In genomic region chr4:26217429-26217828, GRCh38 we compare ENCODE assay signal across 1 cellular context.
TF ChIP-seq lines count a peak whose summit lies in the region.

No MANE protein-coding gene starts in this region.

TF ChIP-seq in IMR-90, 13 proteins besides CTCF, POLR2A, EP300 and RAD21 (continued from another document):
- TF ChIP-seq USF2 (IDR thresholded peaks at IDR 0.05; ENCODE audit: low read depth, low read length) (no peak), BHLHE40 (IDR thresholded peaks at IDR 0.05; ENCODE audit: low read depth, low read length) (no peak), RFX5 (IDR thresholded peaks at IDR 0.05; ENCODE audit: low read depth, low read length) (no peak), NFE2L2 (IDR thresholded peaks at IDR 0.05; ENCODE audit: low read depth, low read length) (no peak), ELK1 (IDR thresholded peaks at IDR 0.05; ENCODE audit: borderline replicate concordance, low read depth, low read length) (no peak), CEBPB (IDR thresholded peaks at IDR 0.05; ENCODE audit: low read depth, low read length) (no peak), MAFK (IDR thresholded peaks at IDR 0.05; ENCODE audit: low read depth, low read length) (no peak), MAZ (IDR thresholded peaks at IDR 0.05; ENCODE audit: borderline replicate concordance, low read depth, low read length) (no peak), FOS (IDR thresholded peaks at IDR 0.05; ENCODE audit: low read depth, low read length) (no peak), CHD1 (IDR thresholded peaks at IDR 0.05; ENCODE audit: low read depth, low read length) (no peak), MXI1 (IDR thresholded peaks at IDR 0.05; ENCODE audit: borderline replicate concordance, low read depth, low read length) (no peak), SMC3 (IDR thresholded peaks at IDR 0.05; ENCODE audit: low read depth, low read length) (no peak)
TF ChIP-seq in IMR-90: peak in this region for 0.
